In genomic region chr17:83012873-83013778, GRCh38 we compare ENCODE assay signal across 15 cellular contexts.
DNase-seq lines count a peak whose midpoint lies in the region; ATAC-seq and TF ChIP-seq lines count a peak whose summit lies in the region.
"Had no signal": no experiment of that assay in that cellular context is flagged by ENCODE, and none has a peak within 500 bp of the region (broad histone marks: within the 10 kb centered on the region; RNA-seq: fewer than 3 reads in every experiment).

No MANE protein-coding gene starts in this region.

- H3K4me2 ChIP-seq in SK-N-SH = no peak overlapping the region

- no peak overlapping the region for H3K9ac ChIP-seq in SK-N-SH

- peaks cover 3% of the 10 kb centered on the region; the same call in 1 of the 2 replicates for H3K79me2 ChIP-seq in SK-N-SH (ENCODE audit: insufficient read depth)

- 91% methylated on average over 40 of the region's 41 CpGs for WGBS in SK-N-SH (ENCODE audit: low lambda C conversion rate)

- no peak for ATAC-seq in SK-N-SH treated with all-trans-retinoic acid at 6 μM for 48 hours
- no peak for ATAC-seq in GM19328 (IDR thresholded peaks at IDR 0.05; ENCODE audit: unreplicated experiment)
- ATAC-seq: activated CD8-positive, alpha-beta memory T cell treated with anti-CD3 and anti-CD28 coated beads, Interleukin-2, amount 10 ng/mL, durations not matched to agents 7 days and 5 days; mucosa of descending colon had no signal

- DNase-seq in SK-N-SH (peak; percentile 41), SW480 (ENCODE audit: low spot score) (peak; percentile 56), foreskin fibroblast (peak; percentile 78 to 91), stromal cell of bone marrow (ENCODE audit: low read depth) (peak; percentile 90), mucosa of gallbladder (ENCODE audit: low spot score) (no peak)
- no peak for DNase-seq in activated T-cell treated with anti-CD3 and anti-CD28 coated beads, Interleukin-2, amount 50 U/mL, for 1 hour
- DNase-seq: activated CD8-positive, alpha-beta memory T cell treated with anti-CD3 and anti-CD28 coated beads, Interleukin-2, amount 10 ng/mL, durations not matched to agents 7 days and 5 days; DND-41; mucosa of descending colon; NCI-H345; testis had no signal

- no peaks in the 10 kb centered on the region for H3K9me3 ChIP-seq in SK-N-SH
- H3K9me3 ChIP-seq: mucosa of descending colon, testis had no signal

- no peak overlapping the region for H3K27ac ChIP-seq in SK-N-SH (ENCODE audit: low read depth in 2 of 2, low read length in 1 of 2)
- H3K27ac ChIP-seq: 22Rv1, RWPE1, testis had no signal

- no peaks in the 10 kb centered on the region for H3K9me2 ChIP-seq in SK-N-SH

- H3F3A ChIP-seq in SK-N-SH (replicated peaks; ENCODE audit: insufficient read depth) = no peaks in the 10 kb centered on the region

- TF ChIP-seq CTCF in SK-N-SH (IDR thresholded peaks at IDR 0.05) = no peak
- no peak for TF ChIP-seq CTCF in foreskin fibroblast (IDR thresholded peaks at IDR 0.05; ENCODE audit: low read depth, low read length)

- CTCF ChIA-PET in SK-N-SH (lab: Yijun Ruan, JAX) = no interaction called here

- H2AFZ ChIP-seq in SK-N-SH (ENCODE audit: low read depth) = no peak overlapping the region

- no peaks in the 10 kb centered on the region for H3K36me3 ChIP-seq in SK-N-SH (replicated peaks in 1 of 2; ENCODE audit: control insufficient read depth in 1 of 2, insufficient read depth in 2 of 2, low read length in 1 of 2)

- H4K20me1 ChIP-seq in SK-N-SH (ENCODE audit: insufficient read depth) = no peaks in the 10 kb centered on the region

- H3K4me1 ChIP-seq in SK-N-SH (ENCODE audit: control insufficient read depth in 1 of 2, insufficient read depth in 2 of 2, low read depth in 1 of 2, low read length in 1 of 2) = no peaks in the 10 kb centered on the region; a peak in 1 of 4 replicates
- H3K4me1 ChIP-seq: testis had no signal

- no peak for TF ChIP-seq RAD21 in SK-N-SH (IDR thresholded peaks at IDR 0.05; ENCODE audit: low read length)

- TF ChIP-seq EP300 in SK-N-SH (IDR thresholded peaks at IDR 0.05; ENCODE audit: borderline replicate concordance in 1 of 2, low read depth in 1 of 2, low read length in 1 of 2) = no peak

- POLR2A ChIA-PET in SK-N-SH (lab: Yijun Ruan, JAX) = no interaction called here

- H3K4me3 ChIP-seq in SK-N-SH (ENCODE audit: low read depth in 2 of 2, low read length in 1 of 2) = no peak overlapping the region
- peak overlapping the region; percentile 28 to 43 for H3K4me3 ChIP-seq in foreskin fibroblast (ENCODE audit: low read depth in 1 of 2, low read length in 2 of 2)
- H3K4me3 ChIP-seq: mucosa of descending colon, testis had no signal

- H3K27me3 ChIP-seq in SK-N-SH (ENCODE audit: insufficient read depth) = no peaks in the 10 kb centered on the region
- H3K27me3 ChIP-seq: testis had no signal

TF ChIP-seq in SK-N-SH, 30 proteins besides CTCF, POLR2A, EP300 and RAD21:
- TF ChIP-seq TAF1 (IDR thresholded peaks at IDR 0.05; ENCODE audit: borderline replicate concordance, low read depth, low read length) = no peak

TF ChIP-seq in SK-N-SH treated with all-trans-retinoic acid at 6 μM for 48 hours, 23 proteins besides CTCF, POLR2A, EP300 and RAD21:
- no peak for TF ChIP-seq CREB5 (CRISPR knock-in tag; IDR thresholded peaks at IDR 0.05; ENCODE audit: low read depth)
- no peak for TF ChIP-seq ZNF70 (CRISPR knock-in tag; IDR thresholded peaks at IDR 0.05)

Comparison
In these comparisons a context has a peak if more than half of its experiments do, and no peak if none do; other contexts are left out.
1. DNase-seq: peak in SK-N-SH (single experiment), SW480 (single experiment), foreskin fibroblast (2 of 2) and stromal cell of bone marrow (single experiment); none in activated T-cell treated with anti-CD3 and anti-CD28 coated beads, Interleukin-2, amount 50 U/mL, for 1 hour (single experiment) and mucosa of gallbladder (single experiment).
2. H3K4me3 ChIP-seq: peak in foreskin fibroblast (2 of 2); none in SK-N-SH (0 of 2).